Comparison of ENCODE assay signal across 8 cellular contexts in genomic region chr10:29646238-29646902, GRCh38. TPM values are rescaled to one million over a fixed set of nuclear protein-coding genes. Genes with fewer than 3 reads are reported as not detected.
A peak's percentile ranks its signal among the peaks of the same experiment; 100 is the strongest.
DNase-seq lines count a peak whose midpoint lies in the region; ATAC-seq and TF ChIP-seq lines count a peak whose summit lies in the region.

No MANE protein-coding gene starts in this region.

- H3K27me3 Mint-ChIP-seq in immature natural killer cell (ENCODE audit: low read depth in 3 of 3) = no peaks in the 10 kb centered on the region

- peaks cover 25% of the 10 kb centered on the region for H3K4me1 ChIP-seq in upper lobe of right lung

- H3K27ac ChIP-seq in upper lobe of right lung = peak overlapping the region; percentile 27

- no peak for ATAC-seq in upper lobe of right lung
- no peak for ATAC-seq in GM18909 (IDR thresholded peaks at IDR 0.05; ENCODE audit: poor library complexity, unreplicated experiment)
- ATAC-seq in GM18502 (IDR thresholded peaks at IDR 0.05; ENCODE audit: poor library complexity, unreplicated experiment) = no peak

- H3K4me1 Mint-ChIP-seq in immature natural killer cell = peaks cover 34 to 38% of the 10 kb centered on the region in 2 donors

- H3K4me3 Mint-ChIP-seq in immature natural killer cell = peak overlapping the region in 3 of 5 donors; percentile 27 to 61 (median 58)

- TF ChIP-seq CTCF in AG09319 (IDR thresholded peaks at IDR 0.05; ENCODE audit: low read depth, low read length) (no peak), upper lobe of right lung (IDR thresholded peaks at IDR 0.05) (no peak)

- peak overlapping the region in 3 of 6 donors; percentile 29 to 58 (median 46) for H3K27ac Mint-ChIP-seq in immature natural killer cell

- H3K27me3 ChIP-seq in upper lobe of right lung = no peaks in the 10 kb centered on the region

- H3K36me3 ChIP-seq in upper lobe of right lung = no peaks in the 10 kb centered on the region

- no peaks in the 10 kb centered on the region for H3K9me3 Mint-ChIP-seq in immature natural killer cell

- H3K4me3 ChIP-seq in upper lobe of right lung = no peak overlapping the region

- H3K36me3 Mint-ChIP-seq in immature natural killer cell = peaks cover 0 to 5% (median 3%) of the 10 kb centered on the region in 3 donors

- no peaks in the 10 kb centered on the region for H3K9me3 ChIP-seq in upper lobe of right lung

- intact Hi-C loops in upper lobe of right lung (cut with DNase I) = no loop called here

- DNase-seq in AG09319 (ENCODE audit: extremely low read depth, low read depth) (peak; percentile 95), Kasumi-1 (lab: John Stamatoyannopoulos, UW) (peak; percentile 37 to 47), immature natural killer cell (no peak), upper lobe of right lung (no peak), AML-193 (lab: John Stamatoyannopoulos, UW) (no peak)
- peak; percentile 13 for DNase-seq in activated naive CD4-positive, alpha-beta T cell treated with anti-CD3 and anti-CD28 coated beads, Interleukin-2, amount 50 U/mL, for 16 hours

RNA-seq across cellular contexts. Expression of gene SVIL, which starts 11.6 kb away (rescaled TPM):
- 10 to 100 TPM in 1 of 3 donors, 1 to 10 TPM in 1, under 1 TPM in 1; 0.16 to 16.3 (median 2.6) TPM for polyA plus RNA-seq in immature natural killer cell
- total RNA-seq in upper lobe of right lung = 106 TPM

Comparison
In these comparisons a context has a peak if more than half of its experiments do, and no peak if none do; other contexts are left out.
1. DNase-seq: peak in AG09319 (single experiment), Kasumi-1 (2 of 2) and activated naive CD4-positive, alpha-beta T cell treated with anti-CD3 and anti-CD28 coated beads, Interleukin-2, amount 50 U/mL, for 16 hours (single experiment); none in immature natural killer cell (0 of 3), upper lobe of right lung (single experiment) and AML-193 (0 of 2).